Comparison of ENCODE assay signal across 8 cellular contexts in genomic region chr5:1798589-1798988, GRCh38. TPM values are rescaled to one million over a fixed set of nuclear protein-coding genes. Genes with fewer than 3 reads are reported as not detected.
DNase-seq lines count a peak whose midpoint lies in the region; ATAC-seq and TF ChIP-seq lines count a peak whose summit lies in the region.
"Not testable (repeated sequence)": the region's sequence is repeated elsewhere in the genome, so short reads cannot be mapped to it uniquely, and the experiment has no call there.

No MANE protein-coding gene starts in this region.

- peak overlapping the region; percentile 95 for H3K27ac ChIP-seq in HL-60 (replicated peaks)
- H3K27ac ChIP-seq in SU-DHL-6 (ENCODE audit: low read depth, low read length) = peak overlapping the region; percentile 60
- H3K27ac ChIP-seq in endodermal cell (ENCODE audit: low read depth, low read length); iPS-20b (ENCODE audit: low read length); neural cell (ENCODE audit: low read length): not testable (repeated sequence)

- 86 to 95% methylated on average over 6 to 16 of the region's 16 CpGs for WGBS in endodermal cell (ENCODE audit: insufficient coverage in 1 of 2, insufficient read length in 1 of 2), 2 experiments

- peaks cover 61% of the 10 kb centered on the region for H3K4me1 Mint-ChIP-seq in activated naive CD8-positive, alpha-beta T cell treated with anti-CD3 and anti-CD28 coated beads for 36 hours
- H3K4me1 Mint-ChIP-seq in endodermal cell = not testable (repeated sequence)
- peaks cover 73% of the 10 kb centered on the region for H3K4me1 Mint-ChIP-seq in stimulated activated naive CD8-positive, alpha-beta T cell treated with anti-CD3 and anti-CD28 coated beads, Interleukin-15, amount 100 ng/mL, for 72 hours

- not testable (repeated sequence) for H3K4me1 ChIP-seq in BE2C; endodermal cell (ENCODE audit: control insufficient read depth, insufficient read depth, low read length); iPS-20b (ENCODE audit: insufficient read depth, low read length)

- not testable (repeated sequence) for ATAC-seq in stimulated activated naive CD8-positive, alpha-beta T cell treated with anti-CD3 and anti-CD28 coated beads, Interleukin-15, amount 100 ng/mL, for 72 hours

- H3K4me3 ChIP-seq in BE2C (ENCODE audit: low read depth, low read length) (peak overlapping the region; percentile 82), HL-60 (replicated peaks; ENCODE audit: insufficient read depth, low read length) (peak overlapping the region; percentile 86), SU-DHL-6 (ENCODE audit: insufficient read depth, low read length, poor library complexity, severe bottlenecking) (peak overlapping the region; percentile 89), endodermal cell (ENCODE audit: low read length) (peak overlapping the region; percentile 86), iPS-20b (ENCODE audit: low read length) (peak overlapping the region; percentile 81), neural cell (ENCODE audit: low read length) (peak overlapping the region; percentile 100)

- not testable (repeated sequence) for H4K20me1 ChIP-seq in SU-DHL-6 (ENCODE audit: low read depth, low read length); neural cell (ENCODE audit: insufficient read depth)

- H3K9ac ChIP-seq in SU-DHL-6 (ENCODE audit: low read length) (peak overlapping the region; percentile 98), endodermal cell (ENCODE audit: extremely low read depth, low read length, poor library complexity, severe bottlenecking) (peak overlapping the region; percentile 57), iPS-20b (ENCODE audit: low read depth, low read length) (peak overlapping the region; percentile 81), neural cell (ENCODE audit: low read length) (peak overlapping the region; percentile 74)

- peaks cover 43% of the 10 kb centered on the region for H3K36me3 Mint-ChIP-seq in activated naive CD8-positive, alpha-beta T cell treated with anti-CD3 and anti-CD28 coated beads for 36 hours
- peaks cover 28% of the 10 kb centered on the region for H3K36me3 Mint-ChIP-seq in endodermal cell (ENCODE audit: low read depth)

- H3K27me3 Mint-ChIP-seq in activated naive CD8-positive, alpha-beta T cell treated with anti-CD3 and anti-CD28 coated beads for 36 hours; endodermal cell (ENCODE audit: insufficient read depth); stimulated activated naive CD8-positive, alpha-beta T cell treated with anti-CD3 and anti-CD28 coated beads, Interleukin-15, amount 100 ng/mL, for 72 hours: not testable (repeated sequence)

- not testable (repeated sequence) for DNase-seq in BE2C; HL-60 (ENCODE audit: low read depth in 1 of 2, low spot score in 1 of 2); activated naive CD8-positive, alpha-beta T cell treated with anti-CD3 and anti-CD28 coated beads for 36 hours; endodermal cell; stimulated activated naive CD8-positive, alpha-beta T cell treated with anti-CD3 and anti-CD28 coated beads, Interleukin-15, amount 100 ng/mL, for 72 hours

- H3F3A ChIP-seq in SU-DHL-6 (ENCODE audit: insufficient read depth) = peaks cover 18% of the 10 kb centered on the region
- not testable (repeated sequence) for H3F3A ChIP-seq in neural cell (ENCODE audit: insufficient read depth, low read length, poor library complexity, severe bottlenecking)

- peak overlapping the region; percentile 90 for H3K4me3 Mint-ChIP-seq in activated naive CD8-positive, alpha-beta T cell treated with anti-CD3 and anti-CD28 coated beads for 36 hours
- peak overlapping the region; percentile 78 for H3K4me3 Mint-ChIP-seq in endodermal cell
- H3K4me3 Mint-ChIP-seq in stimulated activated naive CD8-positive, alpha-beta T cell treated with anti-CD3 and anti-CD28 coated beads, Interleukin-15, amount 100 ng/mL, for 72 hours = peak overlapping the region; percentile 92 to 97

- H3K9me2 ChIP-seq in SU-DHL-6 (replicated peaks; ENCODE audit: insufficient read depth, low read length); neural cell (ENCODE audit: insufficient read depth, low read length): not testable (repeated sequence)

- not testable (repeated sequence) for TF ChIP-seq RAD21 in neural cell (conservative IDR thresholded peaks at IDR 0.05)

- peak overlapping the region; percentile 90 for H3K4me2 ChIP-seq in SU-DHL-6 (ENCODE audit: low read depth, low read length, poor library complexity, severe bottlenecking)
- H3K4me2 ChIP-seq in neural cell (ENCODE audit: low read length) = peak overlapping the region; percentile 89

- peaks cover 27% of the 10 kb centered on the region for H3K36me3 ChIP-seq in BE2C
- peaks cover 11% of the 10 kb centered on the region; the same call in 1 of the 2 replicates for H3K36me3 ChIP-seq in SU-DHL-6 (ENCODE audit: low read length)
- peaks cover 32% of the 10 kb centered on the region for H3K36me3 ChIP-seq in endodermal cell (ENCODE audit: control insufficient read depth, insufficient read depth, low read length)
- peaks cover 44% of the 10 kb centered on the region for H3K36me3 ChIP-seq in iPS-20b (ENCODE audit: insufficient read depth, low read depth, low read length)
- not testable (repeated sequence) for H3K36me3 ChIP-seq in neural cell (ENCODE audit: insufficient read depth, low read length)

- not testable (repeated sequence) for H3K9me3 ChIP-seq in BE2C; SU-DHL-6 (ENCODE audit: insufficient read depth, low read length); endodermal cell (ENCODE audit: control insufficient read depth, low read length); iPS-20b (ENCODE audit: insufficient read depth, low read depth, low read length); neural cell (ENCODE audit: low read length)

- not testable (repeated sequence) for H2AFZ ChIP-seq in SU-DHL-6 (ENCODE audit: low read depth, low read length, severe bottlenecking); neural cell (ENCODE audit: low read depth, low read length)

- H3K9me3 Mint-ChIP-seq in activated naive CD8-positive, alpha-beta T cell treated with anti-CD3 and anti-CD28 coated beads for 36 hours; endodermal cell; stimulated activated naive CD8-positive, alpha-beta T cell treated with anti-CD3 and anti-CD28 coated beads, Interleukin-15, amount 100 ng/mL, for 72 hours: not testable (repeated sequence)

- TF ChIP-seq CTCF in BE2C (IDR thresholded peaks at IDR 0.05; ENCODE audit: low read depth, low read length); HL-60 (IDR thresholded peaks at IDR 0.05; ENCODE audit: insufficient read depth, low read length); SU-DHL-6 (IDR thresholded peaks at IDR 0.05; ENCODE audit: insufficient read depth, low read length, poor library complexity, severe bottlenecking); endodermal cell (conservative IDR thresholded peaks at IDR 0.05); neural cell (IDR thresholded peaks at IDR 0.05; ENCODE audit: poor library complexity, severe bottlenecking): not testable (repeated sequence)

- not testable (repeated sequence) for TF ChIP-seq EP300 in neural cell (conservative IDR thresholded peaks at IDR 0.05; ENCODE audit: poor library complexity, severe bottlenecking)

- not testable (repeated sequence) for H3K27me3 ChIP-seq in BE2C; HL-60 (ENCODE audit: insufficient read depth, poor library complexity, severe bottlenecking); SU-DHL-6 (ENCODE audit: low read length); endodermal cell (ENCODE audit: control insufficient read depth, insufficient read depth, low read length, poor library complexity, severe bottlenecking); iPS-20b (ENCODE audit: insufficient read depth, low read length); neural cell (ENCODE audit: insufficient read depth, low read depth, low read length)

- H3K27ac Mint-ChIP-seq in activated naive CD8-positive, alpha-beta T cell treated with anti-CD3 and anti-CD28 coated beads for 36 hours = peak overlapping the region; percentile 86
- H3K27ac Mint-ChIP-seq in endodermal cell = peak overlapping the region; percentile 35
- H3K27ac Mint-ChIP-seq in stimulated activated naive CD8-positive, alpha-beta T cell treated with anti-CD3 and anti-CD28 coated beads, Interleukin-15, amount 100 ng/mL, for 72 hours = peak overlapping the region; percentile 63 to 65

- peaks cover 57% of the 10 kb centered on the region for H3K79me2 ChIP-seq in SU-DHL-6 (ENCODE audit: insufficient read depth, low read length)
- peaks cover 22% of the 10 kb centered on the region for H3K79me2 ChIP-seq in neural cell (replicated peaks; ENCODE audit: insufficient read depth, low read length)

RNA-seq across cellular contexts. Expression of gene MRPL36, which starts 1.0 kb away (rescaled TPM):
- polyA plus RNA-seq in BE2C (2012; ENCODE audit: insufficient read depth, insufficient read length, low read depth) = 180 TPM
- 100 to 1,000 TPM; 104 to 108 TPM for total RNA-seq in activated naive CD8-positive, alpha-beta T cell treated with anti-CD3 and anti-CD28 coated beads for 36 hours
- total RNA-seq in endodermal cell = 10 to 100 TPM; 44.0 to 49.7 TPM
- polyA plus RNA-seq in endodermal cell (2013, experiment 1 of 2) = 73.8 TPM
- polyA plus RNA-seq in endodermal cell (2013, experiment 2 of 2) = 63.7 TPM
- polyA plus RNA-seq in neural cell = 51.9 and 62.6 TPM in 2 replicates
- 23.9 and 31.5 TPM in 2 replicates for polyA minus RNA-seq in neural cell

RNA-seq across cellular contexts. Expression of gene NDUFS6, which starts 2.6 kb away (rescaled TPM):
- polyA plus RNA-seq in BE2C (2012; ENCODE audit: insufficient read depth, insufficient read length, low read depth) = 497 TPM
- 10 to 100 TPM; 40.5 to 42.4 TPM for total RNA-seq in activated naive CD8-positive, alpha-beta T cell treated with anti-CD3 and anti-CD28 coated beads for 36 hours
- 10 to 100 TPM; 47.9 to 65.2 TPM for total RNA-seq in endodermal cell
- polyA plus RNA-seq in endodermal cell (2013, experiment 1 of 2) = 79.9 TPM
- 73.3 TPM for polyA plus RNA-seq in endodermal cell (2013, experiment 2 of 2)
- 72.0 and 73.5 TPM in 2 replicates for polyA plus RNA-seq in neural cell
- 30.9 and 49.8 TPM in 2 replicates for polyA minus RNA-seq in neural cell

Comparison
In these comparisons a context has a peak if more than half of its experiments do, and no peak if none do; other contexts are left out.
1. H3K27ac Mint-ChIP-seq: peak in every context shown above with its lines; median percentile 86 in activated naive CD8-positive, alpha-beta T cell treated with anti-CD3 and anti-CD28 coated beads for 36 hours; 64 in stimulated activated naive CD8-positive, alpha-beta T cell treated with anti-CD3 and anti-CD28 coated beads, Interleukin-15, amount 100 ng/mL, for 72 hours; 35 in endodermal cell.